In genomic region chr6:165447141-165447540, GRCh38 we compare ENCODE assay signal across 31 cellular contexts.
"Had no signal": no experiment of that assay in that cellular context is flagged by ENCODE, and none has a peak within 500 bp of the region (broad histone marks: within the 10 kb centered on the region; RNA-seq: fewer than 3 reads in every experiment).

No MANE protein-coding gene starts in this region.

- DNase-seq: activated CD4-positive, alpha-beta T cell treated with anti-CD3 and anti-CD28 coated beads for 1 hour; activated CD4-positive, alpha-beta T cell treated with anti-CD3 and anti-CD28 coated beads for 4 hours; activated CD4-positive, alpha-beta T cell treated with anti-CD3 and anti-CD28 coated beads, Interleukin-2, amount 10 ng/mL, durations not matched to agents 7 days and 5 days; activated CD4-positive, alpha-beta T cell treated with anti-CD3 and anti-CD28 coated beads, Interleukin-2, amount 50 U/mL, for 4 hours; activated CD8-positive, alpha-beta memory T cell treated with anti-CD3 and anti-CD28 coated beads for 24 hours; activated CD8-positive, alpha-beta T cell treated with anti-CD3 and anti-CD28 coated beads for 36 hours; activated effector memory CD4-positive, alpha-beta T cell treated with Interleukin-2 at 50 U/mL for 16 hours; activated gamma-delta T cell treated with Interleukin-2 at 50 U/mL for 16 hours; activated naive CD4-positive, alpha-beta T cell treated with anti-CD3 and anti-CD28 coated beads, Interleukin-2, amount 50 U/mL, for 16 hours; activated naive CD4-positive, alpha-beta T cell treated with Interleukin-2 at 50 U/mL for 16 hours; activated T-cell treated with anti-CD3 and anti-CD28 coated beads, Interleukin-2, amount 50 U/mL, for 4 hours; amniotic stem cell; anterior cingulate cortex; body of pancreas; caudate nucleus; cortex of kidney; dermis blood vessel endothelial cell; effector CD4-positive, alpha-beta T cell; effector memory CD8-positive, alpha-beta T cell; esophagus squamous epithelium; foreskin melanocyte; heart right ventricle; T-helper 1 cell; T-helper 17 cell; T1000 had no signal

- H3K4me3 ChIP-seq: body of pancreas, esophagus squamous epithelium, gastroesophageal sphincter, heart right ventricle, hepatocyte had no signal

- ATAC-seq: activated CD8-positive, alpha-beta T cell treated with anti-CD3 and anti-CD28 coated beads for 36 hours; activated T-cell treated with anti-CD3 and anti-CD28 coated beads, Interleukin-2, amount 50 U/mL, for 4 hours; activated T-helper 17 cell treated with anti-CD3 and anti-CD28 coated beads, Interleukin-2, amount 50 U/mL, for 72 hours; body of pancreas; effector memory CD8-positive, alpha-beta T cell; gastroesophageal sphincter; T-helper 17 cell had no signal

- H2AFZ ChIP-seq: hepatocyte had no signal

- H3K27me3 Mint-ChIP-seq: activated CD4-positive, alpha-beta T cell treated with anti-CD3 and anti-CD28 coated beads, Interleukin-2, amount 10 ng/mL, durations not matched to agents 7 days and 5 days; activated CD8-positive, alpha-beta T cell treated with anti-CD3 and anti-CD28 coated beads for 36 hours; activated naive CD8-positive, alpha-beta T cell; activated T-helper 17 cell treated with anti-CD3 and anti-CD28 coated beads, Interleukin-2, amount 50 U/mL, for 72 hours; effector memory CD8-positive, alpha-beta T cell; T-helper 17 cell had no signal

- H3K36me3 Mint-ChIP-seq: activated naive CD8-positive, alpha-beta T cell had no signal

- H3K27ac ChIP-seq: body of pancreas, esophagus squamous epithelium, gastroesophageal sphincter, heart right ventricle, hepatocyte had no signal

- H3K9me3 Mint-ChIP-seq: activated CD4-positive, alpha-beta T cell treated with anti-CD3 and anti-CD28 coated beads, Interleukin-2, amount 10 ng/mL, durations not matched to agents 7 days and 5 days; activated T-cell treated with anti-CD3 and anti-CD28 coated beads, Interleukin-2, amount 50 U/mL, for 4 hours; activated T-helper 17 cell treated with anti-CD3 and anti-CD28 coated beads, Interleukin-2, amount 50 U/mL, for 72 hours; T-helper 2 cell treated with Interferon-gamma antibody and Interleukin-4, amounts not matched to agents 5 μg/mL and 100 μg/mL, for 36 hours had no signal

- H3K36me3 ChIP-seq: esophagus squamous epithelium, gastroesophageal sphincter had no signal

- H3K79me2 ChIP-seq: hepatocyte had no signal

- H3K27me3 ChIP-seq: body of pancreas, esophagus squamous epithelium, gastroesophageal sphincter, heart right ventricle, hepatocyte had no signal

- H3K4me2 ChIP-seq: hepatocyte had no signal

- H3K4me1 ChIP-seq: body of pancreas, esophagus squamous epithelium, gastroesophageal sphincter had no signal

- H3K4me3 Mint-ChIP-seq: activated CD4-positive, alpha-beta T cell treated with anti-CD3 and anti-CD28 coated beads, Interleukin-2, amount 10 ng/mL, durations not matched to agents 7 days and 5 days; activated CD8-positive, alpha-beta T cell treated with anti-CD3 and anti-CD28 coated beads for 36 hours; activated naive CD8-positive, alpha-beta T cell; activated T-cell treated with anti-CD3 and anti-CD28 coated beads, Interleukin-2, amount 50 U/mL, for 4 hours; activated T-helper 17 cell treated with anti-CD3 and anti-CD28 coated beads, Interleukin-2, amount 50 U/mL, for 72 hours; effector memory CD8-positive, alpha-beta T cell; T-helper 17 cell; T-helper 2 cell treated with Interferon-gamma antibody and Interleukin-4, amounts not matched to agents 5 μg/mL and 100 μg/mL, for 36 hours had no signal

- FAIRE-seq: colon had no signal

- H3K27ac Mint-ChIP-seq: activated CD4-positive, alpha-beta T cell treated with anti-CD3 and anti-CD28 coated beads, Interleukin-2, amount 10 ng/mL, durations not matched to agents 7 days and 5 days; activated CD8-positive, alpha-beta T cell treated with anti-CD3 and anti-CD28 coated beads for 36 hours; activated naive CD8-positive, alpha-beta T cell; activated T-helper 17 cell treated with anti-CD3 and anti-CD28 coated beads, Interleukin-2, amount 50 U/mL, for 72 hours; effector memory CD8-positive, alpha-beta T cell; T-helper 17 cell; T-helper 2 cell treated with Interferon-gamma antibody and Interleukin-4, amounts not matched to agents 5 μg/mL and 100 μg/mL, for 36 hours had no signal

- H3K9me3 ChIP-seq: body of pancreas, esophagus squamous epithelium, gastroesophageal sphincter had no signal

- H3K4me1 Mint-ChIP-seq: activated CD4-positive, alpha-beta T cell treated with anti-CD3 and anti-CD28 coated beads, Interleukin-2, amount 10 ng/mL, durations not matched to agents 7 days and 5 days; activated T-helper 17 cell treated with anti-CD3 and anti-CD28 coated beads, Interleukin-2, amount 50 U/mL, for 72 hours; T-helper 17 cell had no signal
